In genomic region chr5:54930736-54931135, GRCh38 we compare ENCODE assay signal across 23 cellular contexts. TPM values are rescaled to one million over a fixed set of nuclear protein-coding genes. Genes with fewer than 3 reads are reported as not detected.
"Had no signal": no experiment of that assay in that cellular context is flagged by ENCODE, and none has a peak within 500 bp of the region (broad histone marks: within the 10 kb centered on the region; RNA-seq: fewer than 3 reads in every experiment).

No MANE protein-coding gene starts in this region.

- H3K4me1 Mint-ChIP-seq: immature natural killer cell; stimulated activated naive B cell treated with anti-CD40 and anti-IgM and Interleukin-4, amounts not matched to agents 10 μg/mL and 1 μg/mL and 100 μg/mL, for 72 hours had no signal

- DNase-seq: activated CD4-positive, alpha-beta T cell treated with anti-CD3 and anti-CD28 coated beads for 4 hours; activated CD4-positive, CD25-positive, alpha-beta regulatory T cell; activated effector memory CD4-positive, alpha-beta T cell treated with Interleukin-2 at 50 U/mL for 16 hours; activated naive CD4-positive, alpha-beta T cell treated with Interleukin-2 at 50 U/mL for 16 hours; amniotic stem cell; central memory CD4-positive, alpha-beta T cell; foreskin fibroblast; head of caudate nucleus; hippocampal formation; immature natural killer cell; kidney; left colon; mammary epithelial cell; ovary; retina; SIG-M5; stimulated activated CD4-positive, alpha-beta T cell treated with anti-CD3 and anti-CD28 coated beads, Interleukin-2, amount 100 ng/mL, for 24 hours; stimulated activated naive B cell treated with anti-CD40 and anti-IgM and Interleukin-4, amounts not matched to agents 10 μg/mL and 1 μg/mL and 100 μg/mL, for 72 hours had no signal

- H3K36me3 Mint-ChIP-seq: stimulated activated naive B cell treated with anti-CD40 and anti-IgM and Interleukin-4, amounts not matched to agents 10 μg/mL and 1 μg/mL and 100 μg/mL, for 72 hours had no signal

- H3K27ac Mint-ChIP-seq: activated naive CD8-positive, alpha-beta T cell; immature natural killer cell; stimulated activated naive B cell treated with anti-CD40 and anti-IgM and Interleukin-4, amounts not matched to agents 10 μg/mL and 1 μg/mL and 100 μg/mL, for 72 hours had no signal

- H3K4me3 Mint-ChIP-seq: activated naive CD8-positive, alpha-beta T cell; immature natural killer cell; stimulated activated naive B cell treated with anti-CD40 and anti-IgM and Interleukin-4, amounts not matched to agents 10 μg/mL and 1 μg/mL and 100 μg/mL, for 72 hours had no signal

- ATAC-seq: esophagus mucosa; left colon; sciatic nerve; stimulated activated naive B cell treated with anti-CD40 and anti-IgM and Interleukin-4, amounts not matched to agents 10 μg/mL and 1 μg/mL and 100 μg/mL, for 72 hours had no signal

RNA-seq across cellular contexts. Expression of gene ESM1, which starts 54.7 kb away (rescaled TPM):
- total RNA-seq: esophagus mucosa, left colon, prostate gland, ureter had no signal
